In the genomic region with DNA sequence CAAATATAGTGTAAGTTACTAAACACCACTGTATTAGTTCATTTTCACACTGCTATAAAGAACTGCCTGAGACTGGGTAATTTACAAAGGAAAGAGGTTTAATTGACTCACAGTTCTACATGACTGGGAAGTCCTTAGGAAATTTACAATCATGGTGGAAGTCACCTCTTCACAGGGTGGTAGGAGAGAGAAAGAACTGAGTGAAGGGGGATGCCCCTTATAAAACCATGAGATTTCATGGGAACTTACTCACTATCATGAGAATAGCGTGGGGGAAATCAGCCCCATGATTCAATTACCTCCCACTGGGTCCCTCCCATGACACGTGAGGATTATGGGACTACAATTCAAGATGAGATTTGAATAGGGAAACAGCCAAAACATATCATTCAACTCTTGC, we compare ENCODE assay signal across 27 cellular contexts.
"Had no signal": no experiment of that assay in that cellular context is flagged by ENCODE, and none has a peak within 500 bp of the region (broad histone marks: within the 10 kb centered on the region; RNA-seq: fewer than 3 reads in every experiment).

No MANE protein-coding gene starts in this region.

- H3K4me1 Mint-ChIP-seq: activated B cell treated with CpG ODN at 0.5 μM for 24 hours; activated naive CD8-positive, alpha-beta T cell treated with anti-CD3 and anti-CD28 coated beads, Interleukin-2, amount 10 ng/mL, durations not matched to agents 7 days and 5 days; T-cell had no signal

- H3K36me3 Mint-ChIP-seq: activated CD4-positive, alpha-beta memory T cell treated with anti-CD3 and anti-CD28 coated beads for 36 hours; activated naive CD8-positive, alpha-beta T cell treated with anti-CD3 and anti-CD28 coated beads, Interleukin-2, amount 10 ng/mL, durations not matched to agents 7 days and 5 days; T-cell had no signal

- ATAC-seq: K562, Panc1, Right ventricle myocardium inferior, T-cell had no signal

- DNase-seq: activated B cell treated with CpG ODN at 0.5 μM for 24 hours; activated CD4-positive, alpha-beta memory T cell treated with anti-CD3 and anti-CD28 coated beads for 36 hours; activated CD4-positive, alpha-beta T cell treated with anti-CD3 and anti-CD28 coated beads for 4 hours; activated CD8-positive, alpha-beta memory T cell treated with anti-CD3 and anti-CD28 coated beads, Interleukin-2, amount 50 U/mL, for 48 hours; activated effector memory CD4-positive, alpha-beta T cell treated with anti-CD3 and anti-CD28 coated beads, Interleukin-2, amount 50 U/mL, for 16 hours; activated naive CD8-positive, alpha-beta T cell treated with anti-CD3 and anti-CD28 coated beads, Interleukin-2, amount 10 ng/mL, durations not matched to agents 7 days and 5 days; aorta; caudate nucleus; colonic mucosa; Karpas-422; MM.1S; NCI-H1105 treated with DMSO at 0.1 percent for 48 hours; NCI-H1436 treated with DMSO at 0.1 percent for 48 hours; NCI-H187; NCI-H2081; NCI-H510A treated with DMSO at 0.1 percent for 48 hours; NCI-H69; NK-92 treated with Interleukin-12 subunit alpha and Interleukin-12 subunit beta, amount 100 ng/mL, for 24 hours; OCI-M1; RPMI8226; T-cell; T-helper 2 cell; T1000 had no signal

- H3K4me3 Mint-ChIP-seq: activated B cell treated with CpG ODN at 0.5 μM for 24 hours; activated CD4-positive, alpha-beta memory T cell treated with anti-CD3 and anti-CD28 coated beads for 36 hours; activated naive CD8-positive, alpha-beta T cell treated with anti-CD3 and anti-CD28 coated beads, Interleukin-2, amount 10 ng/mL, durations not matched to agents 7 days and 5 days; activated T-helper 1 cell treated with anti-CD3 and anti-CD28 coated beads, Interleukin-12 subunit alpha, Interleukin-12 subunit beta, Interleukin-2, Interleukin-4 antibody, amounts not matched to agents 30 ng/mL and 10 ng/mL and 1 ng/mL, durations not matched to agents 14 hours and 24 hours and 36 hours; T-cell had no signal

- H3K27me3 Mint-ChIP-seq: activated naive CD8-positive, alpha-beta T cell treated with anti-CD3 and anti-CD28 coated beads, Interleukin-2, amount 10 ng/mL, durations not matched to agents 7 days and 5 days had no signal

- H3K27ac Mint-ChIP-seq: activated B cell treated with CpG ODN at 0.5 μM for 24 hours; activated CD4-positive, alpha-beta memory T cell treated with anti-CD3 and anti-CD28 coated beads for 36 hours; activated naive CD8-positive, alpha-beta T cell treated with anti-CD3 and anti-CD28 coated beads, Interleukin-2, amount 10 ng/mL, durations not matched to agents 7 days and 5 days; activated T-helper 1 cell treated with anti-CD3 and anti-CD28 coated beads, Interleukin-12 subunit alpha, Interleukin-12 subunit beta, Interleukin-2, Interleukin-4 antibody, amounts not matched to agents 30 ng/mL and 10 ng/mL and 1 ng/mL, durations not matched to agents 14 hours and 24 hours and 36 hours; T-cell had no signal
